Comparison of ENCODE assay signal across 22 cellular contexts in the genomic region with DNA sequence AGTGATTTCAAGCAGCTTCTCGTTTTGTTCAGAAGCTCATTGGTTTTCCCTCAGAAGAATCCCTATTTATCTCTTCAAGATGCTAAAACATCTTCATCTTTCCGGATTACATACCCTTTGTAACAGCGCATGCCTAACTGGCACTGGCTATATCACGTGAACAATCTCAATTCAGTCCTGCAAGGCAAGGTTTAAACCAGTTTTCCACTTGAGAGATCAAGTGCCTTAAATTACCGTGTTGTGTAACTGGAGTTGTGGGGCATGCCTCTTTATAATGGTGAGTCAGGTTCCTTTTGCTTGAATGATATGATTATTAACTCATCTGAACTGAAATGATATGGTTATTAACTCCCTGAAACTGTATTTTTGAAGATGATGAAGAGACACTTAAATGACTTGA.
"Had no signal": no experiment of that assay in that cellular context is flagged by ENCODE, and none has a peak within 500 bp of the region (broad histone marks: within the 10 kb centered on the region; RNA-seq: fewer than 3 reads in every experiment).

No MANE protein-coding gene starts in this region.

- H3K4me3 ChIP-seq: left ventricle myocardium inferior, neural progenitor cell, testis had no signal

- DNase-seq: activated CD4-positive, alpha-beta T cell treated with anti-CD3 and anti-CD28 coated beads, Interleukin-2, amount 10 ng/mL, durations not matched to agents 7 days and 5 days; activated CD4-positive, CD25-positive, alpha-beta regulatory T cell treated with anti-CD3 and anti-CD28 coated beads, Interleukin-2, amount 50 U/mL, for 72 hours; activated CD8-positive, alpha-beta memory T cell treated with anti-CD3 and anti-CD28 coated beads, Interleukin-2, amount 10 ng/mL, durations not matched to agents 7 days and 5 days; activated CD8-positive, alpha-beta T cell treated with anti-CD3 and anti-CD28 coated beads for 36 hours; activated effector memory CD4-positive, alpha-beta T cell treated with anti-CD3 and anti-CD28 coated beads, Interleukin-2, amount 50 U/mL, for 16 hours; activated naive CD4-positive, alpha-beta T cell treated with anti-CD3 and anti-CD28 coated beads, Interleukin-2, amount 10 ng/mL, durations not matched to agents 7 days and 5 days; activated T-cell treated with anti-CD3 and anti-CD28 coated beads for 4 hours; cortex of kidney; endodermal cell; foreskin fibroblast; kidney; left ventricle myocardium inferior; mammary epithelial cell; naive thymus-derived CD8-positive, alpha-beta T cell; posterior cingulate gyrus; stimulated activated CD4-positive, alpha-beta T cell treated with anti-CD3 and anti-CD28 coated beads, Interleukin-2, amount 100 ng/mL, for 48 hours; stimulated activated CD8-positive, alpha-beta memory T cell treated with anti-CD3 and anti-CD28 coated beads, Interleukin-4, amount 100 ng/mL, for 48 hours; stimulated activated naive B cell treated with anti-CD40 and anti-IgM and Interleukin-4, amounts not matched to agents 10 μg/mL and 1 μg/mL and 100 μg/mL, for 72 hours; testis; WERI-Rb-1 had no signal

- H3K27me3 ChIP-seq: neural progenitor cell, testis had no signal

- H3K9me3 ChIP-seq: left ventricle myocardium inferior, testis had no signal

- H3K27ac ChIP-seq: epithelial cell of prostate, left ventricle myocardium inferior, neural progenitor cell, testis, WERI-Rb-1 had no signal

- H3K36me3 ChIP-seq: left ventricle myocardium inferior, neural progenitor cell, WERI-Rb-1 had no signal

- ATAC-seq: activated CD8-positive, alpha-beta T cell treated with anti-CD3 and anti-CD28 coated beads for 36 hours had no signal

- H3K4me1 ChIP-seq: left ventricle myocardium inferior, neural progenitor cell, testis had no signal
